In the genomic region with DNA sequence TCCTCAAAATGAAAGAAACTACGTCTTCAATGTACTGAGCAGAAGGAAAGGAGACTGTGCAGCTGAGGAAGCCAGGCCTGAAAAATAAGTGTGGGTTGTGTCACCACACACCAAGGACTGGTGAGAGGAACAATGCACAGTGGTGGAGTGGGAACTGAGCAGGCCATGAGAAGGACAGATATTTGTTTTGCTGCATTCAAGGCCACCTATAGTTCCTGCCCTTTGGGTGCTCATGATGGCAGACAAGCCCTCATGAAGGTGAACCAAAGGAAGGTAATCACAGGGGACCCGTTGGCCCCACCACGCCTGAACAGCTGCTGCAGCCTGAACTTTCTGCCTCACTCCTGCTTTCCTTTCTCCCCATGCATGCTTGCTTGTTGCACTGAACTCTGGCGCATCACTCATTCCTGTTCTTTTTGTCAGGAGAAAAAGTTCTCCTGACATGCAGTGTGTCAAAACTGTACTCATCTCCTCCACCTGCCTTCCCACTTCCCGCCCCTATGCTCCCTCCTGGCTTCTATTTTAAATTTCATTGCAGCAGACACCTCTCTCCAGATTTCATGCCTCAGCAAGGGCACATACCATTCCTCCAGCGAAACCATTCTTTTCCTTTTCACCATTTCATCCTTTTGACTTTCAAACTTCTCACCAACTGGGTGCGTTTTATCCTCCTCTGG, we compare ENCODE assay signal across 1 cellular context.
TF ChIP-seq lines count a peak whose summit lies in the region.

No MANE protein-coding gene starts in this region.

TF ChIP-seq in IMR-90, 13 proteins besides CTCF, POLR2A, EP300 and RAD21:
- TF ChIP-seq USF2 (IDR thresholded peaks at IDR 0.05; ENCODE audit: low read depth, low read length): no peak
- TF ChIP-seq SMC3 (IDR thresholded peaks at IDR 0.05; ENCODE audit: low read depth, low read length): no peak
- no peak for TF ChIP-seq BHLHE40 (IDR thresholded peaks at IDR 0.05; ENCODE audit: low read depth, low read length)
- no peak for TF ChIP-seq FOS (IDR thresholded peaks at IDR 0.05; ENCODE audit: low read depth, low read length)
- no peak for TF ChIP-seq MXI1 (IDR thresholded peaks at IDR 0.05; ENCODE audit: borderline replicate concordance, low read depth, low read length)
- no peak for TF ChIP-seq CHD1 (IDR thresholded peaks at IDR 0.05; ENCODE audit: low read depth, low read length)
